1 cellular context compared by ENCODE assay signal in genomic region chr10:50506861-50507573, GRCh38.
TF ChIP-seq lines count a peak whose summit lies in the region.

No MANE protein-coding gene starts in this region.

TF ChIP-seq in GM23338, 12 proteins besides CTCF, POLR2A, EP300 and RAD21 (continued from another document):
- TF ChIP-seq REST (IDR thresholded peaks at IDR 0.05; ENCODE audit: unreplicated experiment) (no peak), ZNF462 (CRISPR knock-in tag; IDR thresholded peaks at IDR 0.05) (no peak), JUNB (IDR thresholded peaks at IDR 0.05; ENCODE audit: unreplicated experiment) (no peak), CREB1 (CRISPR knock-in tag; IDR thresholded peaks at IDR 0.05; ENCODE audit: low read depth) (no peak), POLR2AphosphoS5 (IDR thresholded peaks at IDR 0.05; ENCODE audit: low read depth) (no peak), EZH2phosphoT487 (IDR thresholded peaks at IDR 0.05; ENCODE audit: unreplicated experiment) (no peak), NANOG (IDR thresholded peaks at IDR 0.05; ENCODE audit: borderline replicate concordance) (no peak), ZNF331 (CRISPR knock-in tag; IDR thresholded peaks at IDR 0.05; ENCODE audit: low read depth) (no peak)
